In the genomic region with DNA sequence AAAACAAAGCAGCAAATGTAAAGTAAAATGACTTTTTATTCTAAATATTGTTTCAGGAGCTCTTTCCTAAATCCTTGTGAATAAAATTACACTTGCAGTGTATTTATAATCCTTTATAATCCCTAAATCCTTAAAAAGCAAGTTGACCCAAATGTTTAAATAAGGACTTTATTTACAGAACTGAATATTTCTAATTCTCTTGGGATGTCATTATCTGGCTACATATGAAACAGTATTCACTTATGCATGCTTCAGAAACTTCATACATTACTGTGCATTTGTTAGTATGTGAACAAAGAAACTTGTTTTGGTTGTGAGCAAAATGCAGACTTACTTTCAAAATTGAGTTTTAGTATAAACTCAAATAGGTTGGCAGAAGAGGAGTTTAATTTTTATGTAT, we compare ENCODE assay signal across 2 cellular contexts.
TF ChIP-seq lines count a peak whose summit lies in the region.

No MANE protein-coding gene starts in this region.

TF ChIP-seq in IMR-90, 13 proteins besides CTCF, POLR2A, EP300 and RAD21:
- TF ChIP-seq, protein P1, sequence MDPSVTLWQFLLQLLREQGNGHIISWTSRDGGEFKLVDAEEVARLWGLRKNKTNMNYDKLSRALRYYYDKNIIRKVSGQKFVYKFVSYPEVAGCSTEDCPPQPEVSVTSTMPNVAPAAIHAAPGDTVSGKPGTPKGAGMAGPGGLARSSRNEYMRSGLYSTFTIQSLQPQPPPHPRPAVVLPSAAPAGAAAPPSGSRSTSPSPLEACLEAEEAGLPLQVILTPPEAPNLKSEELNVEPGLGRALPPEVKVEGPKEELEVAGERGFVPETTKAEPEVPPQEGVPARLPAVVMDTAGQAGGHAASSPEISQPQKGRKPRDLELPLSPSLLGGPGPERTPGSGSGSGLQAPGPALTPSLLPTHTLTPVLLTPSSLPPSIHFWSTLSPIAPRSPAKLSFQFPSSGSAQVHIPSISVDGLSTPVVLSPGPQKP (IDR thresholded peaks at IDR 0.05; ENCODE audit: borderline replicate concordance, low read depth, low read length): no peak
- TF ChIP-seq RFX5 (IDR thresholded peaks at IDR 0.05; ENCODE audit: low read depth, low read length) (no peak), RCOR1 (IDR thresholded peaks at IDR 0.05; ENCODE audit: insufficient replicate concordance, low read length) (no peak), MXI1 (IDR thresholded peaks at IDR 0.05; ENCODE audit: borderline replicate concordance, low read depth, low read length) (no peak), MAZ (IDR thresholded peaks at IDR 0.05; ENCODE audit: borderline replicate concordance, low read depth, low read length) (no peak), BHLHE40 (IDR thresholded peaks at IDR 0.05; ENCODE audit: low read depth, low read length) (no peak), NFE2L2 (IDR thresholded peaks at IDR 0.05; ENCODE audit: low read depth, low read length) (no peak), MAFK (IDR thresholded peaks at IDR 0.05; ENCODE audit: low read depth, low read length) (no peak), SMC3 (IDR thresholded peaks at IDR 0.05; ENCODE audit: low read depth, low read length) (no peak), FOS (IDR thresholded peaks at IDR 0.05; ENCODE audit: low read depth, low read length) (no peak), CHD1 (IDR thresholded peaks at IDR 0.05; ENCODE audit: low read depth, low read length) (no peak)
- TF ChIP-seq, protein P2, sequence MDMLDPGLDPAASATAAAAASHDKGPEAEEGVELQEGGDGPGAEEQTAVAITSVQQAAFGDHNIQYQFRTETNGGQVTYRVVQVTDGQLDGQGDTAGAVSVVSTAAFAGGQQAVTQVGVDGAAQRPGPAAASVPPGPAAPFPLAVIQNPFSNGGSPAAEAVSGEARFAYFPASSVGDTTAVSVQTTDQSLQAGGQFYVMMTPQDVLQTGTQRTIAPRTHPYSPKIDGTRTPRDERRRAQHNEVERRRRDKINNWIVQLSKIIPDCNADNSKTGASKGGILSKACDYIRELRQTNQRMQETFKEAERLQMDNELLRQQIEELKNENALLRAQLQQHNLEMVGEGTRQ (IDR thresholded peaks at IDR 0.05; ENCODE audit: low read depth, low read length): no peak

TF ChIP-seq in SK-N-SH, 30 proteins besides CTCF, POLR2A, EP300 and RAD21:
- no peak for TF ChIP-seq POLR2AphosphoS5 (IDR thresholded peaks at IDR 0.05; ENCODE audit: low read depth, low read length)
- no peak for TF ChIP-seq FOXJ3 (CRISPR knock-in tag; IDR thresholded peaks at IDR 0.05)
- no peak for TF ChIP-seq GABPA (IDR thresholded peaks at IDR 0.05; ENCODE audit: low read depth)
- TF ChIP-seq MXI1 (IDR thresholded peaks at IDR 0.05; ENCODE audit: low read depth, low read length): no peak
- TF ChIP-seq RXRA (IDR thresholded peaks at IDR 0.05; ENCODE audit: borderline replicate concordance, low read depth): no peak
- no peak for TF ChIP-seq NFIC (IDR thresholded peaks at IDR 0.05; ENCODE audit: borderline replicate concordance)
- TF ChIP-seq EZH2phosphoT487 (IDR thresholded peaks at IDR 0.05; ENCODE audit: borderline replicate concordance, low read depth): no peak
- TF ChIP-seq, protein P3, sequence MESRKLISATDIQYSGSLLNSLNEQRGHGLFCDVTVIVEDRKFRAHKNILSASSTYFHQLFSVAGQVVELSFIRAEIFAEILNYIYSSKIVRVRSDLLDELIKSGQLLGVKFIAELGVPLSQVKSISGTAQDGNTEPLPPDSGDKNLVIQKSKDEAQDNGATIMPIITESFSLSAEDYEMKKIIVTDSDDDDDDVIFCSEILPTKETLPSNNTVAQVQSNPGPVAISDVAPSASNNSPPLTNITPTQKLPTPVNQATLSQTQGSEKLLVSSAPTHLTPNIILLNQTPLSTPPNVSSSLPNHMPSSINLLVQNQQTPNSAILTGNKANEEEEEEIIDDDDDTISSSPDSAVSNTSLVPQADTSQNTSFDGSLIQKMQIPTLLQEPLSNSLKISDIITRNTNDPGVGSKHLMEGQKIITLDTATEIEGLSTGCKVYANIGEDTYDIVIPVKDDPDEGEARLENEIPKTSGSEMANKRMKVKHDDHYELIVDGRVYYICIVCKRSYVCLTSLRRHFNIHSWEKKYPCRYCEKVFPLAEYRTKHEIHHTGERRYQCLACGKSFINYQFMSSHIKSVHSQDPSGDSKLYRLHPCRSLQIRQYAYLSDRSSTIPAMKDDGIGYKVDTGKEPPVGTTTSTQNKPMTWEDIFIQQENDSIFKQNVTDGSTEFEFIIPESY (IDR thresholded peaks at IDR 0.05; ENCODE audit: borderline replicate concordance, low read depth): no peak
- no peak for TF ChIP-seq TEAD4 (IDR thresholded peaks at IDR 0.05; ENCODE audit: borderline replicate concordance, insufficient read depth)
- TF ChIP-seq FOSL2 (IDR thresholded peaks at IDR 0.05; ENCODE audit: borderline replicate concordance, low read depth): no peak
- no peak for TF ChIP-seq TAF1 (IDR thresholded peaks at IDR 0.05; ENCODE audit: borderline replicate concordance, low read depth, low read length)
